In the genomic region with DNA sequence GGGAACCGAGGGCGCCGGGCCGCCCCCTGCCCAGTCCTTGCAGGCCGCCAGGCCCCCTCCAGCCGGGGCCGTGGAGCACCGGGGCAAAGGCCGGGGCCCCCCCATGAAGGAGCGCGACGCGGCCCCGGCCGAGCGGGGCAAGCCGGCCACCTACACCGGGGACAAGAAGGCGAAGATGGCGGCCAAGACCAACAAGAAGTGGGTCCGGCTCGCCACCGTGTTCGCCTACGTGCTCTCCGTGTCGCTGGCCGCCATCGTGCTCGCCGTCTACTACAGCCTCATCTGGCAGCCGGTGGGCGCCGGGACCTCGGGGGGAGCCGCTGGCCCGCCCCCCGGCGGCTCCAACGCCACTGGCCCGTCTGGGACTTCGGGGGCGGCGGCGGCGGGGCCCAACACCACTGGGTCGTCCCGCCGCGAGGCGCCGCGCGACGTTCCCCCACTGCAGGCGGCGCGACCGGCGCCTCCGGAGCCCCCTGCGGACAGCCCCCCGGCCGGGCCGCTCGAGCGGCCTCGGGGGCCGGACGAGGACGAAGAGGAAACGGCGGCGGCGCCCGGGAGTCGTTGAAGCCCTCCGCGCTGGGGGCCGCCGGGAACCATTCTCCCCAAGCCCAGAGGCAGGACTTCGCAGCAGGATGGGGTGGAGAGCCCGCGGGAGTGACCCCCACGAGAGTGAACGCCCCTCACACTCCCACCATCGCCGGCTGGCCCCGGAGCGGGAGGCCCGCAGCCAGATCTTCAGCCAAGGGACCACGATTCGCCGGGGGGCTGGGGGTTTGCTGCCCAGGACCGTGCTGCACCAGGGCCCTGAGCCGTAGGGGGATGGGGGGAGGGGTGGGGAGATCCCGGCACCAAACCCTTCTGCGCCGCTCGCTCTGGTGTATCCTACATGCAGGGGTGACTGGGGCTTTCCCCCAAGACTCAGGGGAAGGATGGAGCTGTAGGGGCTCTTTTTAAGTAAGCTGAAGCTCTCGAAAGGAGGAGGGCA, we compare ENCODE assay signal across 6 cellular contexts. TPM values are rescaled to one million over a fixed set of nuclear protein-coding genes. Genes with fewer than 3 reads are reported as not detected.
A peak's percentile ranks its signal among the peaks of the same experiment; 100 is the strongest.
DNase-seq lines count a peak whose midpoint lies in the region; ATAC-seq and TF ChIP-seq lines count a peak whose summit lies in the region.

No MANE protein-coding gene starts in this region.

- peak; percentile 3 to 33 (median 31) for DNase-seq in NCI-H1417 (lab: John Stamatoyannopoulos, UW)
- no peak for DNase-seq in NCI-H1417 treated with DMSO at 0.1 percent for 48 hours (lab: John Stamatoyannopoulos, UW)
- peak; percentile 21 for DNase-seq in OCI-M1 (lab: John Stamatoyannopoulos, UW)
- no peak for DNase-seq in fibroblast of the aortic adventitia (ENCODE audit: low read depth)
- peak; percentile 53 for DNase-seq in stimulated activated naive CD8-positive, alpha-beta T cell treated with anti-CD3 and anti-CD28 coated beads, Interleukin-15, Interleukin-2, amounts not matched to agents 100 U/mL and 50 U/mL, for 24 hours

- ATAC-seq in stimulated activated naive CD8-positive, alpha-beta T cell treated with anti-CD3 and anti-CD28 coated beads, Interleukin-15, Interleukin-2, amounts not matched to agents 100 U/mL and 50 U/mL, for 24 hours, result no peak
- ATAC-seq in GM19452 (IDR thresholded peaks at IDR 0.05; ENCODE audit: unreplicated experiment), result no peak

- no peak for TF ChIP-seq CTCF in fibroblast of the aortic adventitia (IDR thresholded peaks at IDR 0.05; ENCODE audit: insufficient read depth, low read length)

- H3K4me3 ChIP-seq in fibroblast of the aortic adventitia (ENCODE audit: low read depth, low read length), result peak overlapping the region; percentile 74

RNA-seq across cellular contexts. Expression of a gene that starts 0.8 kb away (rescaled TPM):
- 8.1 and 8.9 TPM in 2 replicates for total RNA-seq in fibroblast of the aortic adventitia (ENCODE audit: low replicate concordance)

RNA-seq across cellular contexts. Expression of a gene that starts 16.5 kb away (rescaled TPM):
- 6.7 and 16.2 TPM in 2 replicates for total RNA-seq in fibroblast of the aortic adventitia (ENCODE audit: low replicate concordance)

RNA-seq across cellular contexts. Expression of a gene that starts 16.5 kb away (rescaled TPM):
- total RNA-seq in fibroblast of the aortic adventitia (ENCODE audit: low replicate concordance), result 0.27 TPM in 1 of 2 replicates, not detected in the other

RNA-seq across cellular contexts. Expression of a gene that starts 26.6 kb away (rescaled TPM):
- not detected in 2 replicates for total RNA-seq in fibroblast of the aortic adventitia (ENCODE audit: low replicate concordance)

RNA-seq across cellular contexts. Expression of a gene that starts 33.8 kb away (rescaled TPM):
- 0.08 and 0.36 TPM in 2 replicates for total RNA-seq in fibroblast of the aortic adventitia (ENCODE audit: low replicate concordance)

Comparison
In these comparisons a context has a peak if more than half of its experiments do, and no peak if none do; other contexts are left out.
1. DNase-seq: peak in NCI-H1417 (3 of 3), OCI-M1 (single experiment) and stimulated activated naive CD8-positive, alpha-beta T cell treated with anti-CD3 and anti-CD28 coated beads, Interleukin-15, Interleukin-2, amounts not matched to agents 100 U/mL and 50 U/mL, for 24 hours (single experiment); none in NCI-H1417 treated with DMSO at 0.1 percent for 48 hours (single experiment) and fibroblast of the aortic adventitia (single experiment).